In the genomic region with DNA sequence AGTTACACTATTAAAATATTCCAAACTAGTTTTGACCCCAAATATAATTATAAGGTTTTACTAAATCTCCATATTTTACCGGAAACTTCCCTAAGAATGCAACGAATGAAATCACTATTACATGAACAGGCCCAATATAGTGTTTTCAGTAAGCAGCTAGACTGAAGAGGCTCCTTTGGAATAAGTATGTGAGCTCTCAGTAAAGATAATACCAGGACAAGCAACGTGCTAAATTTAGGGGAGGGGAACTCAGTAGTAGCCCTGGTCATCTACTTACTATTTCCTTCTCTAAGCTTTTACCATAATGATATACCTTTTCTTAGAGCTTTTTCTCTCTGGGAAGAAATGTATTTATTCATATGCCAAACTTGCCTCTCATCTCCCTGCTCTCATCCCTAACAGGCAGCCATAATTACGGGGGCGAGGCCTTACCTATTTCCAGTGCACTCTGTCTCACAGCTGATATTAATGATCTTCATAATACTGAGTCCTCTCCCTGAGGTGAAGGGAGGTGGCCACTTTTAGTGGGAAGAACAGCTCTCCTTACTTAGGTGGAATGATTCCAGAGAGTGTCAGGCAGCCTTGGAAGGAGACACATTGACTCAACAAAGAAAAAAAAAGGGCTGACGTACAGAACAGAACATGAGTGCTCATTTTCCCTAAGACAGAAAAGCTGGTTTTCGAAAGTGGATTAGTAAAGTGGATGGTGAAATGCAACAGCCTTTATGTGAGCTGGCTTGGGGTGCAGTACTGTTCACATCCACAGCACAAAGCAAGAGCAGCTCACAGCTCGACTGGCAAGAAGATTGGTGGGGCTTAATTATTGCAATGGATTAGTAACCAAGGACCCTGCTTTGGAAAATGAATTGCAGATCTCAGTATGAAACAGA, we compare ENCODE assay signal across 13 cellular contexts.
DNase-seq lines count a peak whose midpoint lies in the region; TF ChIP-seq lines count a peak whose summit lies in the region.
"Had no signal": no experiment of that assay in that cellular context is flagged by ENCODE, and none has a peak within 500 bp of the region (broad histone marks: within the 10 kb centered on the region; RNA-seq: fewer than 3 reads in every experiment).

No MANE protein-coding gene starts in this region.

- H3K27ac ChIP-seq in Karpas-422 (ENCODE audit: low read length), result no peak overlapping the region
- H3K27ac ChIP-seq: vagina had no signal

- H2AFZ ChIP-seq in Karpas-422 (ENCODE audit: low read length), result no peak overlapping the region

- H3K9ac ChIP-seq in Karpas-422 (ENCODE audit: low read length), result no peak overlapping the region

- H4K20me1 ChIP-seq in Karpas-422 (ENCODE audit: insufficient read depth, low read depth, low read length), result no peaks in the 10 kb centered on the region

- peak; percentile 4 for DNase-seq in AG09319 (ENCODE audit: extremely low read depth, low read depth)
- peak; percentile 23 for DNase-seq in NB4 (ENCODE audit: low read depth)
- DNase-seq in epithelial cell of esophagus (ENCODE audit: low read depth), result peak; percentile 71
- no peak for DNase-seq in nephron progenitor cell
- DNase-seq in activated CD4-positive, alpha-beta T cell treated with anti-CD3 and anti-CD28 coated beads, Interleukin-2, amount 50 U/mL, for 48 hours, result no peak
- no peak for DNase-seq in activated naive CD4-positive, alpha-beta T cell treated with anti-CD3 and anti-CD28 coated beads, Interleukin-2, amount 10 ng/mL, durations not matched to agents 7 days and 5 days
- no peak for DNase-seq in Karpas-422
- no peak for DNase-seq in T-helper 2 cell
- DNase-seq: activated effector memory CD4-positive, alpha-beta T cell treated with Interleukin-2 at 50 U/mL for 16 hours; CD4-positive, alpha-beta memory T cell; NCI-H1930; posterior cingulate gyrus had no signal

- H3K27ac Mint-ChIP-seq in nephron progenitor cell, result peak overlapping the region; percentile 15
- no peak overlapping the region for H3K27ac Mint-ChIP-seq in activated naive CD4-positive, alpha-beta T cell treated with anti-CD3 and anti-CD28 coated beads, Interleukin-2, amount 10 ng/mL, durations not matched to agents 7 days and 5 days
- H3K27ac Mint-ChIP-seq: CD4-positive, alpha-beta memory T cell had no signal

- no peaks in the 10 kb centered on the region for H3K9me2 ChIP-seq in Karpas-422 (replicated peaks; ENCODE audit: insufficient read depth, low read length)

- H3K79me2 ChIP-seq in Karpas-422 (ENCODE audit: low read length), result no peaks in the 10 kb centered on the region

- no peak overlapping the region for H3K4me3 ChIP-seq in NB4 (ENCODE audit: low read depth, low read length)
- no peak overlapping the region for H3K4me3 ChIP-seq in epithelial cell of esophagus (ENCODE audit: low read length)
- H3K4me3 ChIP-seq in Karpas-422 (ENCODE audit: low read length), result no peak overlapping the region
- H3K4me3 ChIP-seq: vagina had no signal

- H3K4me1 Mint-ChIP-seq in nephron progenitor cell, result peaks cover 96% of the 10 kb centered on the region
- no peaks in the 10 kb centered on the region for H3K4me1 Mint-ChIP-seq in activated naive CD4-positive, alpha-beta T cell treated with anti-CD3 and anti-CD28 coated beads, Interleukin-2, amount 10 ng/mL, durations not matched to agents 7 days and 5 days
- H3K4me1 Mint-ChIP-seq: CD4-positive, alpha-beta memory T cell had no signal

- peaks cover 59% of the 10 kb centered on the region for H3K36me3 Mint-ChIP-seq in nephron progenitor cell (ENCODE audit: low read depth)
- H3K36me3 Mint-ChIP-seq in activated naive CD4-positive, alpha-beta T cell treated with anti-CD3 and anti-CD28 coated beads, Interleukin-2, amount 10 ng/mL, durations not matched to agents 7 days and 5 days, result no peaks in the 10 kb centered on the region
- H3K36me3 Mint-ChIP-seq: CD4-positive, alpha-beta memory T cell had no signal

- CTCF ChIA-PET in activated naive CD4-positive, alpha-beta T cell treated with anti-CD3 and anti-CD28 coated beads, Interleukin-2, amount 10 ng/mL, durations not matched to agents 7 days and 5 days (lab: Charles Lee), result interaction anchor here (1.2 kb wide), 1 partner anchor 48 kb away, joined by 3 read pairs; no protein-coding TSS in a partner anchor

- no peaks in the 10 kb centered on the region for H3K9me3 Mint-ChIP-seq in nephron progenitor cell
- no peaks in the 10 kb centered on the region for H3K9me3 Mint-ChIP-seq in activated naive CD4-positive, alpha-beta T cell treated with anti-CD3 and anti-CD28 coated beads, Interleukin-2, amount 10 ng/mL, durations not matched to agents 7 days and 5 days
- H3K9me3 Mint-ChIP-seq: CD4-positive, alpha-beta memory T cell had no signal

- H3K36me3 ChIP-seq in Karpas-422 (ENCODE audit: insufficient read depth, low read length), result no peaks in the 10 kb centered on the region
- H3K36me3 ChIP-seq: vagina had no signal

- no peaks in the 10 kb centered on the region for H3K27me3 Mint-ChIP-seq in nephron progenitor cell (ENCODE audit: low read depth, poor library complexity)
- H3K27me3 Mint-ChIP-seq in activated naive CD4-positive, alpha-beta T cell treated with anti-CD3 and anti-CD28 coated beads, Interleukin-2, amount 10 ng/mL, durations not matched to agents 7 days and 5 days, result no peaks in the 10 kb centered on the region

- no peaks in the 10 kb centered on the region for H3K9me3 ChIP-seq in Karpas-422 (ENCODE audit: low read length)
- H3K9me3 ChIP-seq: vagina had no signal

- TF ChIP-seq POLR2A in NB4 (IDR thresholded peaks at IDR 0.05; ENCODE audit: extremely low read depth, insufficient read length), result no peak

- no peaks in the 10 kb centered on the region for H3K27me3 ChIP-seq in Karpas-422 (ENCODE audit: low read length)
- H3K27me3 ChIP-seq: vagina had no signal

- H3K4me1 ChIP-seq in Karpas-422 (ENCODE audit: low read length), result no peaks in the 10 kb centered on the region

- TF ChIP-seq CTCF in AG09319 (IDR thresholded peaks at IDR 0.05; ENCODE audit: low read depth, low read length) (no peak; the same call in 1 of the 2 replicates), NB4 (IDR thresholded peaks at IDR 0.05; ENCODE audit: low read depth, low read length) (no peak), epithelial cell of esophagus (IDR thresholded peaks at IDR 0.05; ENCODE audit: insufficient read depth, low read depth, low read length, missing control alignments) (peak; percentile 65), nephron progenitor cell (IDR thresholded peaks at IDR 0.05) (peak; percentile 25)

- no peak overlapping the region for H3K4me2 ChIP-seq in Karpas-422 (ENCODE audit: low read depth, low read length, poor library complexity, severe bottlenecking)

- no peak overlapping the region for H3K4me3 Mint-ChIP-seq in nephron progenitor cell
- no peak overlapping the region for H3K4me3 Mint-ChIP-seq in activated naive CD4-positive, alpha-beta T cell treated with anti-CD3 and anti-CD28 coated beads, Interleukin-2, amount 10 ng/mL, durations not matched to agents 7 days and 5 days
- H3K4me3 Mint-ChIP-seq: CD4-positive, alpha-beta memory T cell had no signal

Comparison
In these comparisons a context has a peak if more than half of its experiments do, and no peak if none do; other contexts are left out.
1. DNase-seq: peak in AG09319 (single experiment), NB4 (single experiment) and epithelial cell of esophagus (single experiment); none in nephron progenitor cell (single experiment), activated CD4-positive, alpha-beta T cell treated with anti-CD3 and anti-CD28 coated beads, Interleukin-2, amount 50 U/mL, for 48 hours (0 of 2), activated naive CD4-positive, alpha-beta T cell treated with anti-CD3 and anti-CD28 coated beads, Interleukin-2, amount 10 ng/mL, durations not matched to agents 7 days and 5 days (single experiment), Karpas-422 (single experiment) and T-helper 2 cell (0 of 5).
2. CTCF ChIP-seq: peak in epithelial cell of esophagus (single experiment) and nephron progenitor cell (single experiment); none in AG09319 (single experiment) and NB4 (single experiment).